Comparison of ENCODE assay signal across 14 cellular contexts in genomic region chr18:13811993-13812392, GRCh38. TPM values are rescaled to one million over a fixed set of nuclear protein-coding genes. Genes with fewer than 3 reads are reported as not detected.
A peak's percentile ranks its signal among the peaks of the same experiment; 100 is the strongest.
DNase-seq lines count a peak whose midpoint lies in the region; ATAC-seq and TF ChIP-seq lines count a peak whose summit lies in the region.
"Had no signal": no experiment of that assay in that cellular context is flagged by ENCODE, and none has a peak within 500 bp of the region (broad histone marks: within the 10 kb centered on the region; RNA-seq: fewer than 3 reads in every experiment).

No MANE protein-coding gene starts in this region.

- no peak overlapping the region for H3K27ac Mint-ChIP-seq in neural crest cell (ENCODE audit: unreplicated experiment)

- ATAC-seq in GM21367 (IDR thresholded peaks at IDR 0.05; ENCODE audit: unreplicated experiment) = no peak

- H3K36me3 ChIP-seq in WERI-Rb-1 = no peaks in the 10 kb centered on the region
- no peaks in the 10 kb centered on the region for H3K36me3 ChIP-seq in thyroid gland

- H3K4me1 Mint-ChIP-seq in neural crest cell = no peaks in the 10 kb centered on the region
- H3K4me1 Mint-ChIP-seq: central memory CD8-positive, alpha-beta T cell had no signal

- TF ChIP-seq CTCF in HL-60 (IDR thresholded peaks at IDR 0.05; ENCODE audit: insufficient read depth, low read length) (peak; percentile 3), WERI-Rb-1 (IDR thresholded peaks at IDR 0.05; ENCODE audit: low read depth, low read length) (peak; percentile 35; the same call in 1 of the 2 replicates), neural crest cell (conservative IDR thresholded peaks at IDR 0.05) (peak; percentile 27), thyroid gland (IDR thresholded peaks at IDR 0.05) (no peak)

- DNase-seq in NCI-H82 (lab: John Stamatoyannopoulos, UW) = peak; percentile 31
- no peak for DNase-seq in NCI-H82 treated with DMSO at 0.1 percent for 48 hours (lab: John Stamatoyannopoulos, UW; ENCODE audit: unreplicated experiment)
- DNase-seq in HL-60 (ENCODE audit: low read depth in 1 of 2, low spot score in 1 of 2) = no peak
- DNase-seq in WERI-Rb-1 = no peak
- DNase-seq in neural crest cell (ENCODE audit: low read depth, low spot score) = no peak
- DNase-seq in kidney tubule cell (ENCODE audit: low spot score) = no peak
- no peak for DNase-seq in thyroid gland
- DNase-seq: testis had no signal

- no peak overlapping the region for H3K4me3 ChIP-seq in HL-60 (replicated peaks; ENCODE audit: insufficient read depth, low read length)
- no peak overlapping the region for H3K4me3 ChIP-seq in WERI-Rb-1 (ENCODE audit: low read depth, low read length)
- H3K4me3 ChIP-seq in thyroid gland (replicated peaks in 1 of 3) = no peak overlapping the region
- H3K4me3 ChIP-seq: testis had no signal

- peaks cover 23% of the 10 kb centered on the region for H3K27me3 Mint-ChIP-seq in neural crest cell (ENCODE audit: low read depth)

- no peaks in the 10 kb centered on the region for H3K36me3 Mint-ChIP-seq in neural crest cell (ENCODE audit: low read depth)

- no peaks in the 10 kb centered on the region for H3K9me3 Mint-ChIP-seq in neural crest cell
- H3K9me3 Mint-ChIP-seq: central memory CD8-positive, alpha-beta T cell had no signal

- H3K27me3 ChIP-seq in HL-60 (ENCODE audit: insufficient read depth, poor library complexity, severe bottlenecking) = peaks cover 4% of the 10 kb centered on the region
- H3K27me3 ChIP-seq in WERI-Rb-1 (ENCODE audit: insufficient read depth, low read depth, severe bottlenecking) = peaks cover 97% of the 10 kb centered on the region
- no peaks in the 10 kb centered on the region for H3K27me3 ChIP-seq in thyroid gland
- H3K27me3 ChIP-seq: testis had no signal

- intact Hi-C loops in thyroid gland (cut with DNase I) = no loop called here

- WGBS in thyroid gland, 2 donors = 53 to 69% methylated on average over 6 of the region's 6 CpGs

- H3K9me3 ChIP-seq in WERI-Rb-1 (ENCODE audit: severe bottlenecking) (no peaks in the 10 kb centered on the region), thyroid gland (no peaks in the 10 kb centered on the region)
- H3K9me3 ChIP-seq: testis had no signal

- no peak overlapping the region for H3K4me3 Mint-ChIP-seq in neural crest cell
- H3K4me3 Mint-ChIP-seq: central memory CD8-positive, alpha-beta T cell had no signal

- H3K27ac ChIP-seq in HL-60 (replicated peaks) (no peak overlapping the region), WERI-Rb-1 (no peak overlapping the region), thyroid gland (no peak overlapping the region)
- H3K27ac ChIP-seq: testis had no signal

- peaks cover 5 to 21% of the 10 kb centered on the region in 2 donors for H3K4me1 ChIP-seq in thyroid gland
- H3K4me1 ChIP-seq: testis had no signal

- TF ChIP-seq POLR2A in thyroid gland (IDR thresholded peaks at IDR 0.05) = no peak

RNA-seq across cellular contexts. Expression of gene MC5R, which starts 12.0 kb away (rescaled TPM):
- not detected in 2 replicates for total RNA-seq in neural crest cell
- total RNA-seq in thyroid gland = not detected
- total RNA-seq: fibroblast of villous mesenchyme, liver, NCI-H460, posterior vena cava had no signal

Comparison
In these comparisons a context has a peak if more than half of its experiments do, and no peak if none do; other contexts are left out.
1. CTCF ChIP-seq: peak in HL-60 (single experiment), WERI-Rb-1 (single experiment) and neural crest cell (single experiment); none in thyroid gland (0 of 6).